In genomic region chr12:115088328-115088994, GRCh38 we compare ENCODE assay signal across 18 cellular contexts.
DNase-seq lines count a peak whose midpoint lies in the region; ATAC-seq and TF ChIP-seq lines count a peak whose summit lies in the region.
"Had no signal": no experiment of that assay in that cellular context is flagged by ENCODE, and none has a peak within 500 bp of the region (broad histone marks: within the 10 kb centered on the region; RNA-seq: fewer than 3 reads in every experiment).

No MANE protein-coding gene starts in this region.

- intact Hi-C loops in body of pancreas (cut with DNase I): no loop called here
- intact Hi-C loops in left lung (cut with DNase I): no loop called here
- intact Hi-C loops in upper lobe of right lung (cut with DNase I): no loop called here

- no peaks in the 10 kb centered on the region for H3K36me3 ChIP-seq in body of pancreas (replicated peaks in 1 of 2; ENCODE audit: insufficient read depth in 1 of 2, low read depth in 2 of 2)
- H3K36me3 ChIP-seq in left lung: no peaks in the 10 kb centered on the region
- no peaks in the 10 kb centered on the region for H3K36me3 ChIP-seq in upper lobe of right lung
- H3K36me3 ChIP-seq: suprapubic skin had no signal

- H3K27me3 ChIP-seq in body of pancreas: no peaks in the 10 kb centered on the region
- H3K27me3 ChIP-seq in left lung: peaks cover 0 to 38% of the 10 kb centered on the region in 2 donors
- H3K27me3 ChIP-seq in upper lobe of right lung: no peaks in the 10 kb centered on the region
- H3K27me3 ChIP-seq: suprapubic skin had no signal

- ATAC-seq in body of pancreas (peak; percentile 80), left lung (peak; percentile 88), upper lobe of right lung (peak; percentile 77), HG03196 (IDR thresholded peaks at IDR 0.05; ENCODE audit: unreplicated experiment) (no peak)
- ATAC-seq: GM23338; stimulated activated memory B cell treated with anti-CD40 and anti-IgM and Interleukin-4, amounts not matched to agents 10 μg/mL and 1 μg/mL and 100 μg/mL, for 72 hours had no signal

- peak; percentile 9 for DNase-seq in H4 (ENCODE audit: low spot score)
- peak; percentile 54 to 84 (median 70) for DNase-seq in body of pancreas
- no peak for DNase-seq in left lung
- peak; percentile 66 for DNase-seq in upper lobe of right lung
- DNase-seq in T-helper 9 cell: no peak
- no peak for DNase-seq in EL
- DNase-seq: activated CD4-positive, alpha-beta memory T cell treated with anti-CD3 and anti-CD28 coated beads for 36 hours; cortex of kidney; DND-41; NCI-H1417 treated with DMSO at 0.1 percent for 48 hours; NCI-H524 treated with DMSO at 0.1 percent for 48 hours; nephron progenitor cell had no signal

- TF ChIP-seq POLR2A in body of pancreas (IDR thresholded peaks at IDR 0.05): no peak

- H3K27ac ChIP-seq in body of pancreas (no peak overlapping the region), left lung (no peak overlapping the region), upper lobe of right lung (no peak overlapping the region)
- H3K27ac ChIP-seq: parathyroid adenoma, RWPE1, suprapubic skin had no signal

- H3K4me1 ChIP-seq in body of pancreas: peaks cover 17% of the 10 kb centered on the region
- no peaks in the 10 kb centered on the region for H3K4me1 ChIP-seq in left lung
- no peaks in the 10 kb centered on the region for H3K4me1 ChIP-seq in upper lobe of right lung
- H3K4me1 ChIP-seq: parathyroid adenoma, suprapubic skin had no signal

- no peak for TF ChIP-seq CTCF in body of pancreas (IDR thresholded peaks at IDR 0.05)
- no peak for TF ChIP-seq CTCF in left lung (IDR thresholded peaks at IDR 0.05)
- no peak for TF ChIP-seq CTCF in upper lobe of right lung (IDR thresholded peaks at IDR 0.05)

- H3K9me3 ChIP-seq in body of pancreas (no peaks in the 10 kb centered on the region), left lung (no peaks in the 10 kb centered on the region), upper lobe of right lung (no peaks in the 10 kb centered on the region)
- H3K9me3 ChIP-seq: suprapubic skin had no signal

- WGBS in body of pancreas, 2 donors: 52 to 57% methylated on average over 3 of the region's 3 CpGs

- H3K4me3 ChIP-seq in body of pancreas (no peak overlapping the region), left lung (no peak overlapping the region), upper lobe of right lung (no peak overlapping the region)
- H3K4me3 ChIP-seq: GM23338, suprapubic skin had no signal

Comparison
In these comparisons a context has a peak if more than half of its experiments do, and no peak if none do; other contexts are left out.
1. DNase-seq: peak in H4 (single experiment), body of pancreas (4 of 4) and upper lobe of right lung (single experiment); none in left lung (0 of 2), T-helper 9 cell (single experiment) and EL (single experiment).